20 cellular contexts compared by ENCODE assay signal in the genomic region with DNA sequence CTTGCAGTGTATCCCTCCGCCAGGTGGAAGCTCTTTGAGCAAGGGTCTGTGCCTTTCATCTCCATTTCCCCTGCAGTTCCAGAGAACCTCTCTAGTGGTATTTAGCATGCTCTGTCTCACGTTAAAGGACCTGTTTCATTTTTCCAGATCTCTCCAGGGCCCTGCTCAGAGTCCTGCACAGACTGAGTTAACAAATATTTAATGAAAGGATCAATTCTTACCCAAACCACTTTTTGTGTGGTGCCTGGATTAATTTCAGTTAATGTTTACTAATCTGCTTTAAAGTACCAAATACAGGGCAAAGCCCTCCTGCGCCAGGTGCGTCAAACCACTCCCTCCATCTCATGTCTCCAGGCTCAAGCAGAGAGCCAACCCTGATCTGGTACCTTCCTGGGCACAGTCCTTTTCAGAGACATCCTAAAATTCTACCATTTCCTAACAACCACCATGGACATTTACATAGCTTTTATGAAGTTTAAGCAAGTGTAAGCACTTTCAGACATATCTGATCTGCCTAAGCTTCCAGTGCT. TPM values are rescaled to one million over a fixed set of nuclear protein-coding genes. Genes with fewer than 3 reads are reported as not detected.
DNase-seq lines count a peak whose midpoint lies in the region; ATAC-seq, FAIRE-seq and TF ChIP-seq lines count a peak whose summit lies in the region.
"Had no signal": no experiment of that assay in that cellular context is flagged by ENCODE, and none has a peak within 500 bp of the region (broad histone marks: within the 10 kb centered on the region; RNA-seq: fewer than 3 reads in every experiment).

No MANE protein-coding gene starts in this region.

- no peaks in the 10 kb centered on the region for H3K79me2 ChIP-seq in HepG2 (ENCODE audit: insufficient read depth, low read length)

- H3K9me3 ChIP-seq in liver (ENCODE audit: control insufficient read depth in 4 of 4, low read length in 3 of 4) (no peaks in the 10 kb centered on the region), HepG2 (ENCODE audit: low read length) (no peaks in the 10 kb centered on the region)
- H3K9me3 ChIP-seq: MG63, SK-N-SH had no signal

- no peaks in the 10 kb centered on the region for H3K36me3 Mint-ChIP-seq in activated naive CD4-positive, alpha-beta T cell treated with anti-CD3 and anti-CD28 coated beads for 36 hours (ENCODE audit: low read depth)

- ATAC-seq in HepG2 (no peak), left lobe of liver (peak; percentile 65), GM18505 (IDR thresholded peaks at IDR 0.05; ENCODE audit: unreplicated experiment) (no peak), GM21528 (IDR thresholded peaks at IDR 0.05; ENCODE audit: low FRiP score, unreplicated experiment) (no peak)
- ATAC-seq: PC-3 had no signal

- no peak overlapping the region for H3K4me3 Mint-ChIP-seq in activated naive CD4-positive, alpha-beta T cell treated with anti-CD3 and anti-CD28 coated beads for 36 hours

- H3K4me1 Mint-ChIP-seq in activated naive CD4-positive, alpha-beta T cell treated with anti-CD3 and anti-CD28 coated beads for 36 hours (ENCODE audit: low read depth): no peaks in the 10 kb centered on the region

- no peak overlapping the region for H3K4me3 ChIP-seq in liver (ENCODE audit: low read depth in 1 of 3, low read length in 3 of 3)
- H3K4me3 ChIP-seq in HepG2 (replicated peaks in 1 of 3; ENCODE audit: insufficient read depth in 1 of 3, low read depth in 2 of 3, low read length in 3 of 3): no peak overlapping the region
- H3K4me3 ChIP-seq: MG63 had no signal

- H4K20me1 ChIP-seq in HepG2 (ENCODE audit: insufficient read depth, low read length): no peaks in the 10 kb centered on the region

- H3K9ac ChIP-seq in liver (ENCODE audit: low read depth in 1 of 2, low read length in 2 of 2): no peak overlapping the region
- H3K9ac ChIP-seq in HepG2 (ENCODE audit: insufficient read depth, low read depth, low read length): no peak overlapping the region
- H3K9ac ChIP-seq: SK-N-SH had no signal

- in situ Hi-C loops in HepG2 (cut with HindIII; ENCODE audit: extremely low pct_ligation_motif_present, low pct_unique_long_range_greater_than_20kb): no loop called here

- no TSS peak for BruUV-seq in HepG2 (replicated peaks; lab: Mats Ljungman, UMichigan)

- H3K4me1 ChIP-seq in liver (ENCODE audit: control insufficient read depth in 4 of 4, insufficient read depth in 4 of 4, low read length in 3 of 4): peaks cover 0 to 30% (median 13%) of the 10 kb centered on the region in 4 donors
- H3K4me1 ChIP-seq in HepG2 (ENCODE audit: insufficient read depth, low read length): peaks cover 12% of the 10 kb centered on the region

- TF ChIP-seq RAD21 in liver (IDR thresholded peaks at IDR 0.05) (no peak), HepG2 (CRISPR knock-in tag; IDR thresholded peaks at IDR 0.05) (no peak)

- H3K4me2 ChIP-seq in HepG2 (ENCODE audit: low read depth, low read length): no peak overlapping the region
- H3K4me2 ChIP-seq: SK-N-SH had no signal

- H3K27me3 ChIP-seq in liver (ENCODE audit: control insufficient read depth in 4 of 4, insufficient read depth in 4 of 4, low read length in 3 of 4): no peaks in the 10 kb centered on the region
- peaks cover 2 to 19% of the 10 kb centered on the region in 2 experiments; a peak in 4 of 5 replicates for H3K27me3 ChIP-seq in HepG2 (ENCODE audit: control insufficient read depth in 1 of 2, insufficient read depth in 2 of 2, low read length in 2 of 2)

- intact Hi-C loops in HepG2 (cut with micrococcal nuclease; ENCODE audit: unreplicated experiment): no loop called here
- intact Hi-C loops in activated naive CD4-positive, alpha-beta T cell treated with anti-CD3 and anti-CD28 coated beads for 36 hours (cut with micrococcal nuclease): no loop called here

- WGBS in liver: 54% methylated on average over 4 of the region's 4 CpGs
- WGBS in HepG2 (ENCODE audit: low lambda C conversion rate): 30% methylated on average over 4 of the region's 4 CpGs

- TF ChIP-seq POLR2A in HepG2 (IDR thresholded peaks at IDR 0.05; ENCODE audit: insufficient read depth in 1 of 2, low read depth in 2 of 2, low read length in 2 of 2) (no peak), GM18505 (IDR thresholded peaks at IDR 0.05; ENCODE audit: borderline replicate concordance, extremely low read depth, insufficient read depth, insufficient read length) (no peak)

- TF ChIP-seq CTCF in liver (IDR thresholded peaks at IDR 0.05; ENCODE audit: low read depth, low read length, missing input control) (no peak), HepG2 (CRISPR knock-in tag; IDR thresholded peaks at IDR 0.05) (no peak)

- DNase-seq in HepG2 (ENCODE audit: low spot score): no peak
- peak; percentile 9 for DNase-seq in NCI-H345 treated with DMSO at 0.1 percent for 48 hours (lab: John Stamatoyannopoulos, UW; ENCODE audit: unreplicated experiment)
- DNase-seq in left lobe of liver (ENCODE audit: low spot score): no peak
- DNase-seq in activated naive CD4-positive, alpha-beta T cell treated with anti-CD3 and anti-CD28 coated beads for 36 hours: no peak
- DNase-seq: KBM-7; MG63; NCI-H1105 treated with DMSO at 0.1 percent for 48 hours; NCI-H2029; NCI-H2171; NCI-H226; NCI-H524; NCI-H748 treated with DMSO at 0.1 percent for 48 hours; NK-92 treated with Interleukin-12 subunit alpha and Interleukin-12 subunit beta, amount 100 ng/mL, for 24 hours; PC-3; SK-N-SH; SW 1271 had no signal

- H2AFZ ChIP-seq in HepG2 (ENCODE audit: low read length): no peak overlapping the region

- no peak for FAIRE-seq in HepG2 (lab: Jason Lieb, UNC)
- FAIRE-seq: G401.6 had no signal

- TF ChIP-seq EP300 in HepG2 (IDR thresholded peaks at IDR 0.05; ENCODE audit: low read depth in 2 of 2, low read length in 2 of 2): no peak
- no peak for TF ChIP-seq EP300 in HepG2 (CRISPR knock-in tag; IDR thresholded peaks at IDR 0.05; ENCODE audit: borderline replicate concordance)

- no peak overlapping the region for H3K27ac Mint-ChIP-seq in activated naive CD4-positive, alpha-beta T cell treated with anti-CD3 and anti-CD28 coated beads for 36 hours

- CTCF ChIA-PET in HepG2 (lab: Yijun Ruan, JAX; ENCODE audit: low intra/inter-chr PET ratio, low total read pairs): no interaction called here
- CTCF ChIA-PET in activated naive CD4-positive, alpha-beta T cell treated with anti-CD3 and anti-CD28 coated beads for 36 hours (lab: Charles Lee): interaction anchor here (0.7 kb wide), 1 partner anchor 35 kb away, joined by 3 read pairs; no protein-coding TSS in a partner anchor

- no peak overlapping the region for H3K27ac ChIP-seq in liver (ENCODE audit: low read depth in 1 of 2, low read length in 2 of 2)
- no peak overlapping the region for H3K27ac ChIP-seq in HepG2 (ENCODE audit: extremely low read length, insufficient read depth, low read length)

- H3K36me3 ChIP-seq in liver (ENCODE audit: control insufficient read depth in 4 of 4, insufficient read depth in 3 of 4, low read depth in 1 of 4, low read length in 3 of 4) (no peaks in the 10 kb centered on the region), HepG2 (replicated peaks in 1 of 2; ENCODE audit: control insufficient read depth in 1 of 2, insufficient read depth in 2 of 2, low read length in 2 of 2) (no peaks in the 10 kb centered on the region)
- H3K36me3 ChIP-seq: MG63 had no signal

- no peaks in the 10 kb centered on the region for H3K9me3 Mint-ChIP-seq in activated naive CD4-positive, alpha-beta T cell treated with anti-CD3 and anti-CD28 coated beads for 36 hours

- H3K27me3 Mint-ChIP-seq in activated naive CD4-positive, alpha-beta T cell treated with anti-CD3 and anti-CD28 coated beads for 36 hours (ENCODE audit: low read depth): peaks cover 28% of the 10 kb centered on the region

- POLR2A ChIA-PET in HepG2 (lab: Yijun Ruan, JAX): no interaction called here

RNA-seq across cellular contexts. Expression of a gene that starts 18.7 kb away (rescaled TPM):
- total RNA-seq in liver (1 to 10 TPM; 3.9 to 5.9 TPM), HepG2 (2016; rRNA removed; fragmentation: Illumina TruSeq; extraction: Trizol) (8.4 and 9.8 TPM in 2 replicates), left lobe of liver (4.8 TPM)
- polyA plus RNA-seq in liver (1 to 10 TPM; 1.9 to 4.5 TPM), HepG2 (2011; rRNA removed) (4.4 and 6.0 TPM in 2 replicates)
- 3.3 and 3.8 TPM in 2 replicates for total RNA-seq in HepG2 (2016; cell fraction: cytosol; rRNA removed; fragmentation: Illumina TruSeq; extraction: Trizol; ENCODE audit: low read depth)
- total RNA-seq in HepG2 (2016; cell fraction: insoluble cytoplasmic fraction; rRNA removed; fragmentation: Illumina TruSeq; extraction: Trizol): 9.1 and 9.4 TPM in 2 replicates
- 5.6 and 6.6 TPM in 2 replicates for total RNA-seq in HepG2 (2016; cell fraction: membrane; rRNA removed; fragmentation: Illumina TruSeq; extraction: Trizol)
- total RNA-seq in HepG2 (2016; cell fraction: nucleus; rRNA removed; fragmentation: Illumina TruSeq; extraction: Trizol): 8.7 and 11.8 TPM in 2 replicates
- 2.6 TPM in 2 replicates for polyA plus RNA-seq in HepG2 (2011; cell fraction: cytosol; rRNA removed)
- polyA plus RNA-seq in HepG2 (2011; cell fraction: nucleus; rRNA removed): 1.9 and 2.0 TPM in 2 replicates
- polyA plus RNA-seq in HepG2 (2012): 2.1 and 3.9 TPM in 2 replicates
- polyA plus RNA-seq in HepG2 (2016; cell fraction: cytosol; fragmentation: Illumina TruSeq; extraction: Trizol; ENCODE audit: low read depth): 5.3 and 6.1 TPM in 2 replicates
- 6.5 and 10.2 TPM in 2 replicates for polyA plus RNA-seq in HepG2 (2016; cell fraction: insoluble cytoplasmic fraction; fragmentation: Illumina TruSeq; extraction: Trizol; ENCODE audit: low read depth)
- 4.7 and 6.8 TPM in 2 replicates for polyA plus RNA-seq in HepG2 (2016; cell fraction: membrane; fragmentation: Illumina TruSeq; extraction: Trizol; ENCODE audit: low read depth)
- 13.1 and 14.2 TPM in 2 replicates for polyA plus RNA-seq in HepG2 (2016; cell fraction: nucleus; fragmentation: Illumina TruSeq; extraction: Trizol; ENCODE audit: insufficient read depth, low read depth)
- 5.0 and 23.4 TPM in 2 replicates for polyA minus RNA-seq in HepG2 (2011; rRNA and poly(A)+ RNA removed; ENCODE audit: low replicate concordance)
- 4.7 and 6.3 TPM in 2 replicates for polyA minus RNA-seq in HepG2 (2011; cell fraction: cytosol; rRNA and poly(A)+ RNA removed)
- 6.8 and 8.0 TPM in 2 replicates for polyA minus RNA-seq in HepG2 (2011; cell fraction: nucleus; rRNA and poly(A)+ RNA removed)
- 10 to 100 TPM in 1 of 2 experiments, 1 to 10 TPM in 1; 7.6 to 10.0 TPM for total RNA-seq in activated naive CD4-positive, alpha-beta T cell treated with anti-CD3 and anti-CD28 coated beads for 36 hours

RNA-seq across cellular contexts. Expression of a gene that starts 58.8 kb away (rescaled TPM):
- total RNA-seq in liver: 10 to 100 TPM in 1 of 2 donors, 1 to 10 TPM in 1; 3.3 to 33.7 TPM
- polyA plus RNA-seq in liver: 100 to 1,000 TPM in 1 of 2 donors, 10 to 100 TPM in 1; 58.3 to 492 TPM
- total RNA-seq in HepG2 (2016; rRNA removed; fragmentation: Illumina TruSeq; extraction: Trizol): 11.9 and 21.4 TPM in 2 replicates
- total RNA-seq in HepG2 (2016; cell fraction: cytosol; rRNA removed; fragmentation: Illumina TruSeq; extraction: Trizol; ENCODE audit: low read depth): 7.5 TPM in 2 replicates
- 10.8 and 20.0 TPM in 2 replicates for total RNA-seq in HepG2 (2016; cell fraction: insoluble cytoplasmic fraction; rRNA removed; fragmentation: Illumina TruSeq; extraction: Trizol)
- total RNA-seq in HepG2 (2016; cell fraction: membrane; rRNA removed; fragmentation: Illumina TruSeq; extraction: Trizol): 20.4 and 22.9 TPM in 2 replicates
- total RNA-seq in HepG2 (2016; cell fraction: nucleus; rRNA removed; fragmentation: Illumina TruSeq; extraction: Trizol): 19.5 and 22.7 TPM in 2 replicates
- polyA plus RNA-seq in HepG2 (2011; rRNA removed): 20.3 and 27.9 TPM in 2 replicates
- 17.7 and 23.1 TPM in 2 replicates for polyA plus RNA-seq in HepG2 (2011; cell fraction: cytosol; rRNA removed)
- 18.1 and 21.0 TPM in 2 replicates for polyA plus RNA-seq in HepG2 (2011; cell fraction: nucleus; rRNA removed)
- polyA plus RNA-seq in HepG2 (2012): 12.6 and 19.6 TPM in 2 replicates
- 8.7 and 9.4 TPM in 2 replicates for polyA plus RNA-seq in HepG2 (2016; cell fraction: cytosol; fragmentation: Illumina TruSeq; extraction: Trizol; ENCODE audit: low read depth)
- 14.2 and 18.9 TPM in 2 replicates for polyA plus RNA-seq in HepG2 (2016; cell fraction: insoluble cytoplasmic fraction; fragmentation: Illumina TruSeq; extraction: Trizol; ENCODE audit: low read depth)
- polyA plus RNA-seq in HepG2 (2016; cell fraction: membrane; fragmentation: Illumina TruSeq; extraction: Trizol; ENCODE audit: low read depth): 23.1 and 23.6 TPM in 2 replicates
- polyA plus RNA-seq in HepG2 (2016; cell fraction: nucleus; fragmentation: Illumina TruSeq; extraction: Trizol; ENCODE audit: insufficient read depth, low read depth): 30.1 and 34.2 TPM in 2 replicates
- polyA minus RNA-seq in HepG2 (2011; rRNA and poly(A)+ RNA removed; ENCODE audit: low replicate concordance): 66.3 and 74.4 TPM in 2 replicates
- polyA minus RNA-seq in HepG2 (2011; cell fraction: cytosol; rRNA and poly(A)+ RNA removed): 16.7 and 18.5 TPM in 2 replicates
- 11.3 and 15.5 TPM in 2 replicates for polyA minus RNA-seq in HepG2 (2011; cell fraction: nucleus; rRNA and poly(A)+ RNA removed)
- 547 TPM for total RNA-seq in left lobe of liver
- under 1 TPM; 0.35 to 0.38 TPM for total RNA-seq in activated naive CD4-positive, alpha-beta T cell treated with anti-CD3 and anti-CD28 coated beads for 36 hours

Comparison
In these comparisons a context has a peak if more than half of its experiments do, and no peak if none do; other contexts are left out.
1. RNA of a gene that starts 58.8 kb away (total RNA-seq): 547 TPM in left lobe of liver (single experiment); 3.3 to 33.7 TPM in liver, 7.5 to 22.9 TPM in HepG2 and 0.35 to 0.38 TPM in activated naive CD4-positive, alpha-beta T cell treated with anti-CD3 and anti-CD28 coated beads for 36 hours; every median in the first group is over 10 times any median in the second.